24 cellular contexts compared by ENCODE assay signal in the genomic region with DNA sequence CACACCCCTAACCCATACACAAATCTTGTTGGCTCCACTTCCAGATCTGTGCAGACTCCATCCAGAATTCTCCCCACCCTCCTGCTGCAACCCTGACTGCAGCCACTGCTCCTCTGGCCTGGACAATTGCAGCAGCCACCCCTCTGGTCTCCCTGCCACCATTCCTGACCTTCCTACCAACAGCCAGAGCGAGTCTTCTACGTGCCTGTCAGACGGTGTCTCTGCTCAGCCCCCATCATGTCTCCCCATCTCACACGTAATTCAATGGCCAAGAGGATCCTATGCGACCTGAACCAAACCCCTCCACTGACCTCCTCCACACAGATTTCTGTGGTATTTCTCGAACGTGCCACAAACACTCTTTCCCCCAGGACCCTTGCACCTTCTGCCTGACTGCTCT.
"Had no signal": no experiment of that assay in that cellular context is flagged by ENCODE, and none has a peak within 500 bp of the region (broad histone marks: within the 10 kb centered on the region; RNA-seq: fewer than 3 reads in every experiment).

No MANE protein-coding gene starts in this region.

- H2AFZ ChIP-seq: hepatocyte had no signal

- H3K4me3 Mint-ChIP-seq: activated naive CD4-positive, alpha-beta T cell treated with anti-CD3 and anti-CD28 coated beads, Interleukin-2, amount 50 U/mL, for 24 hours; mesothelial cell of epicardium; naive B cell; nephron progenitor cell had no signal

- H3K79me2 ChIP-seq: hepatocyte had no signal

- H3K27ac Mint-ChIP-seq: activated naive CD4-positive, alpha-beta T cell treated with anti-CD3 and anti-CD28 coated beads, Interleukin-2, amount 50 U/mL, for 24 hours; mesothelial cell of epicardium; naive B cell; nephron progenitor cell had no signal

- H3K36me3 ChIP-seq: colonic mucosa, gastrocnemius medialis, vagina had no signal

- ATAC-seq: gastrocnemius medialis; right cardiac atrium; stimulated activated naive CD8-positive, alpha-beta T cell treated with anti-CD3 and anti-CD28 coated beads, Interleukin-15, Interleukin-2, amounts not matched to agents 100 U/mL and 50 U/mL, for 24 hours had no signal

- H3K4me2 ChIP-seq: hepatocyte had no signal

- H3K9me3 ChIP-seq: colonic mucosa, gastrocnemius medialis, testis, vagina had no signal

- H3K27ac ChIP-seq: colonic mucosa, gastrocnemius medialis, hepatocyte, testis, vagina, VCaP had no signal

- H3K9me3 Mint-ChIP-seq: activated naive CD4-positive, alpha-beta T cell treated with anti-CD3 and anti-CD28 coated beads, Interleukin-2, amount 50 U/mL, for 24 hours; mesothelial cell of epicardium; nephron progenitor cell had no signal

- H3K4me1 Mint-ChIP-seq: activated naive CD4-positive, alpha-beta T cell treated with anti-CD3 and anti-CD28 coated beads, Interleukin-2, amount 50 U/mL, for 24 hours; naive B cell had no signal

- DNase-seq: activated CD4-positive, alpha-beta T cell treated with anti-CD3 and anti-CD28 coated beads for 4 hours; activated CD4-positive, alpha-beta T cell treated with anti-CD3 and anti-CD28 coated beads, Interleukin-2, amount 50 U/mL, for 4 hours; activated T-cell treated with anti-CD3 and anti-CD28 coated beads, Interleukin-2, amount 50 U/mL, for 1 hour; anterior cingulate cortex; cerebellar nuclear complex; effector CD8-positive, alpha-beta T cell; gastrocnemius medialis; glutamatergic neuron; islet precursor cell; mammary epithelial cell; naive B cell; nephron progenitor cell; nucleus accumbens; right cardiac atrium; stimulated activated CD4-positive, alpha-beta T cell treated with anti-CD3 and anti-CD28 coated beads, Interleukin-2, amount 100 ng/mL, for 48 hours; stimulated activated naive CD8-positive, alpha-beta T cell treated with anti-CD3 and anti-CD28 coated beads, Interleukin-15, Interleukin-2, amounts not matched to agents 100 U/mL and 50 U/mL, for 24 hours; testis; trophoblast cell had no signal

- H3K4me1 ChIP-seq: colonic mucosa, gastrocnemius medialis, vagina had no signal

- H3K27me3 ChIP-seq: colonic mucosa, gastrocnemius medialis, hepatocyte, testis, vagina had no signal

- H3K36me3 Mint-ChIP-seq: activated naive CD4-positive, alpha-beta T cell treated with anti-CD3 and anti-CD28 coated beads, Interleukin-2, amount 50 U/mL, for 24 hours; mesothelial cell of epicardium; naive B cell had no signal

- H3K4me3 ChIP-seq: colonic mucosa, gastrocnemius medialis, hepatocyte, testis, vagina had no signal
